In the genomic region with DNA sequence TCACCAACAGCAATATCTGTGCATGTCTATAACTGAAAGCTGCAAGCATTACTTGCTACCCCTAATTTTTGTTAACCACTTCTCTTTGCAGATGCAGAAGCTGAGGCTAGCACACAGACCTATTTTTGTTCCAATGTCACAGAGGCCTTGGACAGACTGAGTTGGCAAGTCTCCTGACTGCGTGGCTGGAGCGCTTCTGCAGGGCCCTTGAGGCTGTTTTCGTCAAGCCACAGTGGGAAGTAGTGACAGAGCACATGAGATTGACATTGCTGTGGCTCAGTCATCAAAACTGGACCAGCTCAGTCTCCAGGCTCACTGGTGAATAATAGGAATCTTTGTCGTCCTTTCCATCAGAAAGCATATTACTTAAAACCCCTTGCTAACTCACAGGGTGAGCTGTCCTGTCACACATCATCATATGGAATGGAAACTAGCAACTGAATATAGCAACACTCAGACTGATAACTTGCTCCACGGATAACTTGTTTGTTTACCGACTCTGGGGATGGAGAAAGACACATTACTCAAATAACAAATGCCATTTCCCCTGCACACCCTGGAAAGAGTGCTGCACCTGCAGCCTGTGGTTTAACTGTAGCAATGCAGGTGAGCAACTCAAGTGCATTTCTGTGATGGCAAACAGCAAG, we compare ENCODE assay signal across 20 cellular contexts. TPM values are rescaled to one million over a fixed set of nuclear protein-coding genes. Genes with fewer than 3 reads are reported as not detected.
DNase-seq lines count a peak whose midpoint lies in the region; ATAC-seq and FAIRE-seq lines count a peak whose summit lies in the region.
"Had no signal": no experiment of that assay in that cellular context is flagged by ENCODE, and none has a peak within 500 bp of the region (broad histone marks: within the 10 kb centered on the region; RNA-seq: fewer than 3 reads in every experiment).

No MANE protein-coding gene starts in this region.

- ATAC-seq in activated CD8-positive, alpha-beta memory T cell treated with anti-CD3 and anti-CD28 coated beads, Interleukin-2, amount 10 ng/mL, durations not matched to agents 7 days and 5 days, result no peak
- no peak for ATAC-seq in HG02970 (IDR thresholded peaks at IDR 0.05; ENCODE audit: low FRiP score, unreplicated experiment)

- H3K27ac Mint-ChIP-seq in activated CD8-positive, alpha-beta memory T cell treated with anti-CD3 and anti-CD28 coated beads, Interleukin-2, amount 10 ng/mL, durations not matched to agents 7 days and 5 days, result no peak overlapping the region
- H3K27ac Mint-ChIP-seq: activated CD4-positive, alpha-beta T cell treated with anti-CD3 and anti-CD28 coated beads, Interleukin-2, amount 10 ng/mL, durations not matched to agents 7 days and 5 days; activated naive CD8-positive, alpha-beta T cell treated with anti-CD3 and anti-CD28 coated beads for 36 hours; activated T-cell treated with anti-CD3 and anti-CD28 coated beads, Interleukin-2, amount 50 U/mL, for 24 hours; CD4-positive, alpha-beta memory T cell; immature natural killer cell had no signal

- no peaks in the 10 kb centered on the region for H3K9me3 Mint-ChIP-seq in activated CD8-positive, alpha-beta memory T cell treated with anti-CD3 and anti-CD28 coated beads, Interleukin-2, amount 10 ng/mL, durations not matched to agents 7 days and 5 days (ENCODE audit: low read depth)
- H3K9me3 Mint-ChIP-seq: activated naive CD8-positive, alpha-beta T cell treated with anti-CD3 and anti-CD28 coated beads for 36 hours; activated T-cell treated with anti-CD3 and anti-CD28 coated beads, Interleukin-2, amount 50 U/mL, for 24 hours; immature natural killer cell had no signal

- FAIRE-seq in urothelium cell line (lab: Jason Lieb, UNC), result peak; percentile 96
- FAIRE-seq: A204.1, TTC549 had no signal

- no peak overlapping the region for H3K4me3 Mint-ChIP-seq in activated CD8-positive, alpha-beta memory T cell treated with anti-CD3 and anti-CD28 coated beads, Interleukin-2, amount 10 ng/mL, durations not matched to agents 7 days and 5 days
- H3K4me3 Mint-ChIP-seq: activated CD4-positive, alpha-beta T cell treated with anti-CD3 and anti-CD28 coated beads, Interleukin-2, amount 10 ng/mL, durations not matched to agents 7 days and 5 days; activated naive CD8-positive, alpha-beta T cell treated with anti-CD3 and anti-CD28 coated beads for 36 hours; activated T-cell treated with anti-CD3 and anti-CD28 coated beads, Interleukin-2, amount 50 U/mL, for 24 hours; CD4-positive, alpha-beta memory T cell; immature natural killer cell had no signal

- H3K27me3 Mint-ChIP-seq in activated CD8-positive, alpha-beta memory T cell treated with anti-CD3 and anti-CD28 coated beads, Interleukin-2, amount 10 ng/mL, durations not matched to agents 7 days and 5 days, result peaks cover 10% of the 10 kb centered on the region
- H3K27me3 Mint-ChIP-seq: activated naive CD8-positive, alpha-beta T cell treated with anti-CD3 and anti-CD28 coated beads for 36 hours had no signal

- no peaks in the 10 kb centered on the region for H3K4me1 Mint-ChIP-seq in activated CD8-positive, alpha-beta memory T cell treated with anti-CD3 and anti-CD28 coated beads, Interleukin-2, amount 10 ng/mL, durations not matched to agents 7 days and 5 days
- H3K4me1 Mint-ChIP-seq: activated CD4-positive, alpha-beta T cell treated with anti-CD3 and anti-CD28 coated beads, Interleukin-2, amount 10 ng/mL, durations not matched to agents 7 days and 5 days; activated naive CD8-positive, alpha-beta T cell treated with anti-CD3 and anti-CD28 coated beads for 36 hours; CD4-positive, alpha-beta memory T cell; immature natural killer cell had no signal

- H3K27ac ChIP-seq in cingulate gyrus (ENCODE audit: low read depth, low read length), result peak overlapping the region; percentile 10
- H3K27ac ChIP-seq: GM23248, SJCRH30, upper lobe of left lung had no signal

- CTCF ChIA-PET in activated CD8-positive, alpha-beta memory T cell treated with anti-CD3 and anti-CD28 coated beads, Interleukin-2, amount 10 ng/mL, durations not matched to agents 7 days and 5 days (lab: Charles Lee), result no interaction called here

- peak; percentile 35 for DNase-seq in activated CD8-positive, alpha-beta memory T cell treated with anti-CD3 and anti-CD28 coated beads, Interleukin-2, amount 10 ng/mL, durations not matched to agents 7 days and 5 days
- no peak for DNase-seq in activated CD8-positive, alpha-beta memory T cell treated with anti-CD3 and anti-CD28 coated beads, Interleukin-2, amount 50 U/mL, for 4 hours
- DNase-seq in midbrain (lab: John Stamatoyannopoulos, UW) (peak; percentile 55), urothelium cell line (ENCODE audit: low spot score) (no peak), GOT3 (lab: John Stamatoyannopoulos, UW) (no peak), CD1c-positive myeloid dendritic cell (ENCODE audit: extremely low spot score) (no peak)
- DNase-seq: activated CD4-positive, alpha-beta T cell treated with anti-CD3 and anti-CD28 coated beads, Interleukin-2, amount 10 ng/mL, durations not matched to agents 7 days and 5 days; activated naive CD8-positive, alpha-beta T cell treated with anti-CD3 and anti-CD28 coated beads for 36 hours; activated T-cell treated with anti-CD3 and anti-CD28 coated beads, Interleukin-2, amount 50 U/mL, for 24 hours; CD4-positive, alpha-beta memory T cell; EL; GM23248; immature natural killer cell; mesenchymal stem cell; SJCRH30; upper lobe of left lung had no signal

- H3K36me3 Mint-ChIP-seq in activated CD8-positive, alpha-beta memory T cell treated with anti-CD3 and anti-CD28 coated beads, Interleukin-2, amount 10 ng/mL, durations not matched to agents 7 days and 5 days, result no peaks in the 10 kb centered on the region
- H3K36me3 Mint-ChIP-seq: activated naive CD8-positive, alpha-beta T cell treated with anti-CD3 and anti-CD28 coated beads for 36 hours; CD4-positive, alpha-beta memory T cell; immature natural killer cell had no signal

RNA-seq across cellular contexts. Expression of a gene that starts 43.6 kb away (rescaled TPM):
- total RNA-seq in activated CD8-positive, alpha-beta memory T cell treated with anti-CD3 and anti-CD28 coated beads, Interleukin-2, amount 10 ng/mL, durations not matched to agents 7 days and 5 days, result 100 to 1,000 TPM; 176 to 240 TPM

Comparison
In these comparisons a context has a peak if more than half of its experiments do, and no peak if none do; other contexts are left out.
1. DNase-seq: peak in activated CD8-positive, alpha-beta memory T cell treated with anti-CD3 and anti-CD28 coated beads, Interleukin-2, amount 10 ng/mL, durations not matched to agents 7 days and 5 days (single experiment) and midbrain (single experiment); none in activated CD8-positive, alpha-beta memory T cell treated with anti-CD3 and anti-CD28 coated beads, Interleukin-2, amount 50 U/mL, for 4 hours (single experiment), urothelium cell line (single experiment), GOT3 (single experiment) and CD1c-positive myeloid dendritic cell (single experiment).